Comparison of ENCODE assay signal across 8 cellular contexts in genomic region chr1:65001238-65001792, GRCh38. TPM values are rescaled to one million over a fixed set of nuclear protein-coding genes. Genes with fewer than 3 reads are reported as not detected.
DNase-seq lines count a peak whose midpoint lies in the region; ATAC-seq and TF ChIP-seq lines count a peak whose summit lies in the region.

No MANE protein-coding gene starts in this region.

- H3K27me3 ChIP-seq in heart right ventricle, result no peaks in the 10 kb centered on the region
- peaks cover 22% of the 10 kb centered on the region for H3K27me3 ChIP-seq in smooth muscle cell (ENCODE audit: low read depth)

- H3F3A ChIP-seq in smooth muscle cell (ENCODE audit: low read depth), result peaks cover 12% of the 10 kb centered on the region

- H3K36me3 ChIP-seq in heart right ventricle (peaks cover 0 to 4% (median 0%) of the 10 kb centered on the region in 9 donors), smooth muscle cell (ENCODE audit: low read depth) (no peaks in the 10 kb centered on the region)

- H3K9me3 ChIP-seq in heart right ventricle (peaks cover 0 to 23% (median 11%) of the 10 kb centered on the region in 11 donors), smooth muscle cell (replicated peaks; ENCODE audit: low read depth) (no peaks in the 10 kb centered on the region)

- intact Hi-C loops in heart right ventricle (cut with DNase I), result loop anchor here in 3 of 10 donors (5.0 kb wide), 2 partner anchors 34 to 66 kb away; partner anchors contain the start of gene JAK1 (in 2 of the 3)

- H3K4me1 ChIP-seq in heart right ventricle (peaks cover 5 to 31% (median 19%) of the 10 kb centered on the region in 9 donors), smooth muscle cell (ENCODE audit: low read depth) (peaks cover 11% of the 10 kb centered on the region)

- WGBS in heart right ventricle, 2 donors, result 46 to 68% methylated on average over 18 of the region's 18 CpGs
- 15% methylated on average over 18 of the region's 18 CpGs for WGBS in smooth muscle cell (ENCODE audit: low lambda C conversion rate)

- H2AFZ ChIP-seq in smooth muscle cell (ENCODE audit: low read depth), result peak overlapping the region; percentile 50

- H3K9ac ChIP-seq in smooth muscle cell (ENCODE audit: low read depth), result peak overlapping the region; percentile 96

- TF ChIP-seq CTCF in heart right ventricle (IDR thresholded peaks at IDR 0.05) (peak in 3 of 9 donors; percentile 21 to 32 (median 29)), smooth muscle cell (IDR thresholded peaks at IDR 0.05; ENCODE audit: borderline replicate concordance, insufficient read depth, poor library complexity, severe bottlenecking) (no peak)

- no peaks in the 10 kb centered on the region for H4K20me1 ChIP-seq in smooth muscle cell (ENCODE audit: low read depth)

- DNase-seq in NCI-H748 (lab: John Stamatoyannopoulos, UW; ENCODE audit: unreplicated experiment), result peak; percentile 23
- no peak for DNase-seq in NCI-H748 treated with DMSO at 0.1 percent for 48 hours (lab: John Stamatoyannopoulos, UW)
- peak; percentile 90 for DNase-seq in activated effector memory CD4-positive, alpha-beta T cell treated with anti-CD3 and anti-CD28 coated beads, Interleukin-2, amount 50 U/mL, for 16 hours
- peak; percentile 82 to 89 for DNase-seq in heart right ventricle
- peak; percentile 48 for DNase-seq in smooth muscle cell (lab: John Stamatoyannopoulos, UW; ENCODE audit: unreplicated experiment)

- H3K4me3 ChIP-seq in heart right ventricle, result peak overlapping the region in 6 of 10 donors; percentile 2 to 79 (median 66)
- H3K4me3 ChIP-seq in smooth muscle cell, result peak overlapping the region; percentile 26

- H3K79me2 ChIP-seq in smooth muscle cell (ENCODE audit: low read depth), result no peaks in the 10 kb centered on the region

- H3K27ac ChIP-seq in heart right ventricle (peak overlapping the region in 9 of 10 donors; percentile 49 to 97 (median 92)), smooth muscle cell (ENCODE audit: low read depth) (peak overlapping the region; percentile 94)

- peak; percentile 64 to 84 (median 80) for ATAC-seq in heart right ventricle
- no peak for ATAC-seq in GM18498 (IDR thresholded peaks at IDR 0.05; ENCODE audit: unreplicated experiment)
- no peak for ATAC-seq in GM21825 (IDR thresholded peaks at IDR 0.05; ENCODE audit: unreplicated experiment)
- no peak for ATAC-seq in HG02798 (IDR thresholded peaks at IDR 0.05; ENCODE audit: poor library complexity, unreplicated experiment)

- peak overlapping the region; percentile 98 for H3K4me2 ChIP-seq in smooth muscle cell

RNA-seq across cellular contexts. Expression of gene JAK1, which starts 35.0 kb away (rescaled TPM):
- total RNA-seq in heart right ventricle (100 to 1,000 TPM in 3 of 10 donors, 10 to 100 TPM in 7; 73.4 to 122 (median 84.4) TPM), smooth muscle cell (101 and 110 TPM in 2 replicates)
- polyA plus RNA-seq in heart right ventricle (10 to 100 TPM; 20.1 to 38.5 TPM), smooth muscle cell (44.9 and 52.4 TPM in 2 replicates)

Comparison
In these comparisons a context has a peak if more than half of its experiments do, and no peak if none do; other contexts are left out.
1. ATAC-seq: peak in heart right ventricle (8 of 8); none in GM18498 (single experiment), GM21825 (single experiment) and HG02798 (single experiment).